19 cellular contexts compared by ENCODE assay signal in genomic region chr2:78707776-78708386, GRCh38.
"Had no signal": no experiment of that assay in that cellular context is flagged by ENCODE, and none has a peak within 500 bp of the region (broad histone marks: within the 10 kb centered on the region; RNA-seq: fewer than 3 reads in every experiment).

No MANE protein-coding gene starts in this region.

- H3K4me3 ChIP-seq: breast epithelium, coronary artery, lower lobe of right lung, tibial nerve, uterus had no signal

- DNase-seq: activated CD4-positive, CD25-positive, alpha-beta regulatory T cell treated with anti-CD3 and anti-CD28 coated beads, Interleukin-2, amount 50 U/mL, for 72 hours; activated CD8-positive, alpha-beta memory T cell treated with anti-CD3 and anti-CD28 coated beads for 24 hours; activated CD8-positive, alpha-beta memory T cell treated with anti-CD3 and anti-CD28 coated beads, Interleukin-2, amount 50 U/mL, for 48 hours; activated effector memory CD4-positive, alpha-beta T cell treated with Interleukin-2 at 50 U/mL for 16 hours; activated naive CD4-positive, alpha-beta T cell treated with anti-CD3 and anti-CD28 coated beads, Interleukin-2, amount 50 U/mL, for 16 hours; activated T-cell treated with anti-CD3 and anti-CD28 coated beads, Interleukin-2, amount 50 U/mL, for 48 hours; foreskin keratinocyte; hippocampal formation; lower lobe of right lung; midbrain; nephron progenitor cell; nucleus accumbens; posterior cingulate gyrus; uterus had no signal

- ATAC-seq: foreskin keratinocyte, lower lobe of right lung had no signal

- H3K9me3 ChIP-seq: breast epithelium, lower lobe of right lung, tibial nerve, uterus had no signal

- H3K27me3 ChIP-seq: breast epithelium, foreskin keratinocyte, tibial nerve, uterus had no signal

- FAIRE-seq: astrocyte, keratinocyte had no signal

- H3K4me1 ChIP-seq: breast epithelium, foreskin keratinocyte, lower lobe of right lung, tibial nerve, uterus had no signal

- H3K27ac ChIP-seq: breast epithelium, coronary artery, foreskin keratinocyte, lower lobe of right lung, tibial nerve, uterus had no signal

- H3K36me3 ChIP-seq: breast epithelium, lower lobe of right lung, tibial nerve, uterus had no signal
